In the genomic region with DNA sequence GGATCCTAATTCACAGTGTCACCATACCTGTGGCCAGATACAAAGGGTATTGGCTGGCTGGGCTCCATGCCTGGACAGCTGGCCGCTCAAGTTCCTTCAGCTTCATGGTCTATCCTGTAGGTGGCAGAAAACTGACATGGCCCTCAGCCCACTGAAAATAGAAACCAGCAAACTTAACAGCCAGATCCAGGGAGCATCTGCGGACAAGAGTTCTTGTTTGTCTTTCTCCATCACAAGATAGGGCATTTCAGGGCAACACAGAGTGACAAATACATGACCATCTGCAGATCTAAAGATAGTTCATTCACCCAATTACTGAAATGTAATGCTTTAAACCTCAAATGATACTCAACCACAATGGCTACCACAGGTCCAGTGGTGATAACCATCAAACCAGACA, we compare ENCODE assay signal across 12 cellular contexts. TPM values are rescaled to one million over a fixed set of nuclear protein-coding genes. Genes with fewer than 3 reads are reported as not detected.
A peak's percentile ranks its signal among the peaks of the same experiment; 100 is the strongest.
DNase-seq lines count a peak whose midpoint lies in the region; ATAC-seq and TF ChIP-seq lines count a peak whose summit lies in the region.
"Had no signal": no experiment of that assay in that cellular context is flagged by ENCODE, and none has a peak within 500 bp of the region (broad histone marks: within the 10 kb centered on the region; RNA-seq: fewer than 3 reads in every experiment).

No MANE protein-coding gene starts in this region.

- CTCF ChIA-PET in activated CD8-positive, alpha-beta memory T cell treated with anti-CD3 and anti-CD28 coated beads, Interleukin-2, amount 10 ng/mL, durations not matched to agents 7 days and 5 days (lab: Charles Lee) = interaction anchor here (0.6 to 20.2 kb wide), 10 partner anchors 8 to 173 kb away, joined by 3 to 363 read pairs (median 20); partner anchors contain the start of genes HIF1AN and SCD

- no peak for ATAC-seq in activated CD8-positive, alpha-beta memory T cell treated with anti-CD3 and anti-CD28 coated beads, Interleukin-2, amount 10 ng/mL, durations not matched to agents 7 days and 5 days
- peak; percentile 82 to 87 for ATAC-seq in gastrocnemius medialis

- H3K36me3 ChIP-seq in gastrocnemius medialis = no peaks in the 10 kb centered on the region

- peak; percentile 35 for TF ChIP-seq CTCF in epithelial cell of proximal tubule (conservative IDR thresholded peaks at IDR 0.05; ENCODE audit: low read depth, low read length)
- TF ChIP-seq CTCF in gastrocnemius medialis (IDR thresholded peaks at IDR 0.05 in 4 of 5, conservative IDR thresholded peaks at IDR 0.05 in 1 of 5) = peak; percentile 31 to 51 (median 44)

- no peaks in the 10 kb centered on the region for H3K9me3 Mint-ChIP-seq in activated CD8-positive, alpha-beta memory T cell treated with anti-CD3 and anti-CD28 coated beads, Interleukin-2, amount 10 ng/mL, durations not matched to agents 7 days and 5 days (ENCODE audit: low read depth)

- H3K9me3 ChIP-seq in gastrocnemius medialis = no peaks in the 10 kb centered on the region
- H3K9me3 ChIP-seq: ascending aorta, transverse colon had no signal

- H3K27me3 ChIP-seq in gastrocnemius medialis = no peaks in the 10 kb centered on the region
- H3K27me3 ChIP-seq: ascending aorta had no signal

- H3K4me1 Mint-ChIP-seq in activated CD8-positive, alpha-beta memory T cell treated with anti-CD3 and anti-CD28 coated beads, Interleukin-2, amount 10 ng/mL, durations not matched to agents 7 days and 5 days = peaks cover 44% of the 10 kb centered on the region

- peaks cover 42% of the 10 kb centered on the region for H3K36me3 Mint-ChIP-seq in activated CD8-positive, alpha-beta memory T cell treated with anti-CD3 and anti-CD28 coated beads, Interleukin-2, amount 10 ng/mL, durations not matched to agents 7 days and 5 days

- TF ChIP-seq POLR2A in gastrocnemius medialis (IDR thresholded peaks at IDR 0.05) = no peak

- no peak for DNase-seq in activated CD8-positive, alpha-beta memory T cell treated with anti-CD3 and anti-CD28 coated beads, Interleukin-2, amount 10 ng/mL, durations not matched to agents 7 days and 5 days
- no peak for DNase-seq in activated CD8-positive, alpha-beta memory T cell treated with anti-CD3 and anti-CD28 coated beads for 24 hours
- DNase-seq in NCI-H69 (lab: John Stamatoyannopoulos, UW) = peak; percentile 2
- no peak for DNase-seq in epithelial cell of proximal tubule (ENCODE audit: low read depth)
- DNase-seq in gastrocnemius medialis = peak; percentile 75 to 88
- no peak for DNase-seq in GDM1 (lab: John Stamatoyannopoulos, UW)
- no peak for DNase-seq in NCI-H2171 (lab: John Stamatoyannopoulos, UW)
- no peak for DNase-seq in posterior vena cava (ENCODE audit: low spot score)
- DNase-seq: SW 1271, transverse colon had no signal

- peak overlapping the region; percentile 65 to 82 (median 80) for H3K27ac ChIP-seq in gastrocnemius medialis
- H3K27ac ChIP-seq: ascending aorta, transverse colon had no signal

- intact Hi-C loops in gastrocnemius medialis (cut with DNase I; ENCODE audit: low total_unique reads) (loop anchor here (2.0 to 5.0 kb wide), 2 partner anchors 145 to 176 kb away; no protein-coding TSS in a partner anchor), posterior vena cava (cut with DNase I) (no loop called here)

- in situ Hi-C loops in gastrocnemius medialis (cut with MboI; ENCODE audit: low sequenced_read_pairs in 4 of 4) = loop anchor here (5.0 to 25.0 kb wide), 4 partner anchors 80 to 180 kb away; partner anchors contain the start of genes SCD (in 3 of the 4) and PKD2L1 (in 1 of the 4)

- H3K4me3 ChIP-seq in epithelial cell of proximal tubule (ENCODE audit: low read depth, low read length) = no peak overlapping the region
- H3K4me3 ChIP-seq in gastrocnemius medialis = no peak overlapping the region
- H3K4me3 ChIP-seq: ascending aorta, transverse colon had no signal

- H3K4me1 ChIP-seq in gastrocnemius medialis = peaks cover 27 to 31% of the 10 kb centered on the region in 2 donors
- H3K4me1 ChIP-seq: ascending aorta had no signal

- no peaks in the 10 kb centered on the region for H3K27me3 Mint-ChIP-seq in activated CD8-positive, alpha-beta memory T cell treated with anti-CD3 and anti-CD28 coated beads, Interleukin-2, amount 10 ng/mL, durations not matched to agents 7 days and 5 days

- H3K27ac Mint-ChIP-seq in activated CD8-positive, alpha-beta memory T cell treated with anti-CD3 and anti-CD28 coated beads, Interleukin-2, amount 10 ng/mL, durations not matched to agents 7 days and 5 days = peak overlapping the region; percentile 34
- H3K27ac Mint-ChIP-seq: B cell had no signal

- H3K4me3 Mint-ChIP-seq in activated CD8-positive, alpha-beta memory T cell treated with anti-CD3 and anti-CD28 coated beads, Interleukin-2, amount 10 ng/mL, durations not matched to agents 7 days and 5 days = no peak overlapping the region
- H3K4me3 Mint-ChIP-seq: B cell had no signal

RNA-seq across cellular contexts. Expression of gene SEC31B, which starts 2.8 kb away (rescaled TPM):
- total RNA-seq in activated CD8-positive, alpha-beta memory T cell treated with anti-CD3 and anti-CD28 coated beads, Interleukin-2, amount 10 ng/mL, durations not matched to agents 7 days and 5 days = 100 to 1,000 TPM in 1 of 2 experiments, 10 to 100 TPM in 1; 42.9 to 120 TPM
- total RNA-seq in epithelial cell of proximal tubule (0.87 and 2.9 TPM in 2 replicates), gastrocnemius medialis (1 to 10 TPM; 1.7 to 3.8 (median 2.1) TPM), posterior vena cava (1 to 10 TPM; 7.0 to 9.5 TPM)

RNA-seq across cellular contexts. Expression of gene NDUFB8, which starts 12.8 kb away (rescaled TPM):
- total RNA-seq in activated CD8-positive, alpha-beta memory T cell treated with anti-CD3 and anti-CD28 coated beads, Interleukin-2, amount 10 ng/mL, durations not matched to agents 7 days and 5 days = 100 to 1,000 TPM; 268 to 300 TPM
- total RNA-seq in epithelial cell of proximal tubule = 217 and 269 TPM in 2 replicates
- 100 to 1,000 TPM; 170 to 229 (median 219) TPM for total RNA-seq in gastrocnemius medialis
- total RNA-seq in posterior vena cava = 100 to 1,000 TPM; 139 to 152 TPM

RNA-seq across cellular contexts. Expression of gene HIF1AN, which starts 18.9 kb away (rescaled TPM):
- 10 to 100 TPM; 49.2 to 53.6 TPM for total RNA-seq in activated CD8-positive, alpha-beta memory T cell treated with anti-CD3 and anti-CD28 coated beads, Interleukin-2, amount 10 ng/mL, durations not matched to agents 7 days and 5 days
- total RNA-seq in epithelial cell of proximal tubule (6.1 and 7.0 TPM in 2 replicates), gastrocnemius medialis (10 to 100 TPM; 21.6 to 25.7 (median 24.0) TPM), posterior vena cava (10 to 100 TPM; 30.8 to 40.0 TPM)

RNA-seq across cellular contexts. Expression of gene WNT8B, which starts 54.0 kb away (rescaled TPM):
- under 1 TPM in 1 of 2 experiments, not detected in 1; 0.41 TPM for total RNA-seq in activated CD8-positive, alpha-beta memory T cell treated with anti-CD3 and anti-CD28 coated beads, Interleukin-2, amount 10 ng/mL, durations not matched to agents 7 days and 5 days
- not detected in 2 replicates for total RNA-seq in epithelial cell of proximal tubule
- not detected for total RNA-seq in gastrocnemius medialis
- not detected for total RNA-seq in posterior vena cava
- total RNA-seq: ascending aorta, B cell, transverse colon had no signal

Comparison
In these comparisons a context has a peak if more than half of its experiments do, and no peak if none do; other contexts are left out.
1. DNase-seq: peak in NCI-H69 (single experiment) and gastrocnemius medialis (2 of 2); none in activated CD8-positive, alpha-beta memory T cell treated with anti-CD3 and anti-CD28 coated beads, Interleukin-2, amount 10 ng/mL, durations not matched to agents 7 days and 5 days (single experiment), activated CD8-positive, alpha-beta memory T cell treated with anti-CD3 and anti-CD28 coated beads for 24 hours (single experiment), epithelial cell of proximal tubule (single experiment), GDM1 (single experiment), NCI-H2171 (single experiment) and posterior vena cava (single experiment).
2. RNA of gene SEC31B, which starts 2.8 kb away (total RNA-seq): 42.9 to 120 TPM in activated CD8-positive, alpha-beta memory T cell treated with anti-CD3 and anti-CD28 coated beads, Interleukin-2, amount 10 ng/mL, durations not matched to agents 7 days and 5 days; 7.0 to 9.5 TPM in posterior vena cava, 0.87 to 2.9 TPM in epithelial cell of proximal tubule and 1.7 to 3.8 TPM in gastrocnemius medialis; every median in the first group is over 4 times any median in the second.